Comparison of ENCODE assay signal across 9 cellular contexts in genomic region chr1:15341634-15342375, GRCh38.
DNase-seq lines count a peak whose midpoint lies in the region; ATAC-seq, FAIRE-seq and TF ChIP-seq lines count a peak whose summit lies in the region.
"Had no signal": no experiment of that assay in that cellular context is flagged by ENCODE, and none has a peak within 500 bp of the region (broad histone marks: within the 10 kb centered on the region; RNA-seq: fewer than 3 reads in every experiment).

No MANE protein-coding gene starts in this region.

- H3K4me2 ChIP-seq in HCT116 (ENCODE audit: low read length): peak overlapping the region; percentile 10

- H3K79me2 ChIP-seq in HCT116 (ENCODE audit: insufficient read depth, low read length): no peaks in the 10 kb centered on the region

- peaks cover 5% of the 10 kb centered on the region for H3K36me3 Mint-ChIP-seq in effector memory CD8-positive, alpha-beta T cell (ENCODE audit: insufficient read depth)

- no peak overlapping the region for H3K9ac ChIP-seq in HCT116 (ENCODE audit: low read length)

- H3K27ac Mint-ChIP-seq in effector memory CD8-positive, alpha-beta T cell: peak overlapping the region; percentile 90 to 94

- H3K9me3 ChIP-seq in HCT116 (ENCODE audit: control insufficient read depth in 1 of 2, insufficient read depth in 1 of 2, low read depth in 1 of 2, low read length in 2 of 2) (no peaks in the 10 kb centered on the region), small intestine (ENCODE audit: control insufficient read depth, low read depth) (no peaks in the 10 kb centered on the region)
- H3K9me3 ChIP-seq: right atrium auricular region had no signal

- no peak for TF ChIP-seq RAD21 in HCT116 (IDR thresholded peaks at IDR 0.05; ENCODE audit: low read depth)

- H2AFZ ChIP-seq in HCT116 (ENCODE audit: low read depth, low read length, poor library complexity, severe bottlenecking): no peak overlapping the region

- FAIRE-seq in small intestine (lab: Jason Lieb, UNC): no peak

- RAD21 ChIA-PET in HCT116 (lab: Charles Lee; ENCODE audit: low non-redundant PET in 1 of 2, low total read pairs in 2 of 2, uncharacterized antibody in 2 of 2, unreplicated experiment in 2 of 2): no interaction called here

- H3K9me3 Mint-ChIP-seq in effector memory CD8-positive, alpha-beta T cell: peaks cover 2 to 8% of the 10 kb centered on the region in 2 donors

- DNase-seq in HCT116 (ENCODE audit: low read depth, low spot score) (no peak), SIG-M5 (lab: John Stamatoyannopoulos, UW) (peak; percentile 36), small intestine (peak; percentile 55), omental fat pad (ENCODE audit: low spot score) (no peak), GM13977 (ENCODE audit: low spot score) (no peak), Right ventricle myocardium inferior (ENCODE audit: missing footprints) (no peak)
- DNase-seq in effector memory CD8-positive, alpha-beta T cell: peak in 1 of 3 experiments; percentile 27
- DNase-seq: NCI-H524 treated with DMSO at 0.1 percent for 48 hours had no signal

- H3K27ac ChIP-seq in HCT116 (ENCODE audit: low read depth, low read length): no peak overlapping the region
- no peak overlapping the region for H3K27ac ChIP-seq in small intestine (ENCODE audit: low read depth in 1 of 2, low read length in 1 of 2)
- H3K27ac ChIP-seq: right atrium auricular region had no signal

- H3K36me3 ChIP-seq in HCT116 (ENCODE audit: control insufficient read depth in 1 of 2, insufficient read depth in 2 of 2, low read length in 2 of 2): no peaks in the 10 kb centered on the region; a peak in 1 of 4 replicates
- H3K36me3 ChIP-seq in small intestine (ENCODE audit: control insufficient read depth in 2 of 2, insufficient read depth in 2 of 2, low read length in 2 of 2): no peaks in the 10 kb centered on the region
- H3K36me3 ChIP-seq: right atrium auricular region had no signal

- H3K27me3 ChIP-seq in HCT116 (ENCODE audit: insufficient read depth, low read length): no peaks in the 10 kb centered on the region
- no peaks in the 10 kb centered on the region for H3K27me3 ChIP-seq in small intestine (ENCODE audit: control insufficient read depth in 2 of 2, insufficient read depth in 2 of 2, low read length in 2 of 2)
- H3K27me3 ChIP-seq: right atrium auricular region had no signal

- TF ChIP-seq CTCF in HCT116 (IDR thresholded peaks at IDR 0.05 in 2 of 3, conservative IDR thresholded peaks at IDR 0.05 in 1 of 3; ENCODE audit: borderline replicate concordance in 1 of 3, insufficient read depth in 1 of 3, low read depth in 2 of 3, low read length in 2 of 3) (no peak), omental fat pad (IDR thresholded peaks at IDR 0.05) (no peak), GM13977 (IDR thresholded peaks at IDR 0.05; ENCODE audit: extremely low read depth, insufficient read depth, missing control alignments) (no peak)

- WGBS in small intestine, 3 donors: 56 to 63% (median 59%) methylated on average over 12 of the region's 12 CpGs

- no peaks in the 10 kb centered on the region for H4K20me1 ChIP-seq in HCT116 (ENCODE audit: insufficient read depth)

- H3K27me3 Mint-ChIP-seq in effector memory CD8-positive, alpha-beta T cell: no peaks in the 10 kb centered on the region

- BruUV-seq in HCT116 (replicated peaks; lab: Mats Ljungman, UMichigan): no TSS peak

- H3K4me1 Mint-ChIP-seq in effector memory CD8-positive, alpha-beta T cell (ENCODE audit: low read depth in 2 of 2): peaks cover 53 to 69% of the 10 kb centered on the region in 2 donors

- in situ Hi-C loops in GM13977 (cut with MboI; ENCODE audit: low pct_unique_long_range_greater_than_20kb, low sequenced_read_pairs, unreplicated experiment): no loop called here

- POLR2A ChIA-PET in HCT116 (lab: Charles Lee): no interaction called here

- CTCF ChIA-PET in HCT116 (lab: Charles Lee): interaction anchor here (1.3 kb wide), 1 partner anchor 18 kb away, joined by 4 read pairs; no protein-coding TSS in a partner anchor

- H3K4me1 ChIP-seq in HCT116 (ENCODE audit: control insufficient read depth in 1 of 2, insufficient read depth in 2 of 2, low read length in 2 of 2) (peaks cover 18 to 75% of the 10 kb centered on the region in 2 experiments), small intestine (ENCODE audit: control insufficient read depth in 2 of 2, insufficient read depth in 1 of 2, low read depth in 1 of 2, low read length in 1 of 2) (peaks cover 4 to 8% of the 10 kb centered on the region in 2 donors)

- ATAC-seq in HCT116: no peak
- peak; percentile 47 for ATAC-seq in effector memory CD8-positive, alpha-beta T cell (replicated peaks)
- ATAC-seq in omental fat pad (ENCODE audit: low FRiP score): no peak
- ATAC-seq in Right ventricle myocardium inferior: no peak

- intact Hi-C loops in HCT116 (cut with micrococcal nuclease) (no loop called here), Right ventricle myocardium inferior (cut with DNase I) (no loop called here)

- no peak for TF ChIP-seq POLR2A in HCT116 (IDR thresholded peaks at IDR 0.05; ENCODE audit: borderline replicate concordance, extremely low read depth, insufficient read depth, insufficient read length)

- H3K9me2 ChIP-seq in HCT116 (ENCODE audit: insufficient read depth): no peaks in the 10 kb centered on the region

- peak overlapping the region; percentile 62 to 82 for H3K4me3 Mint-ChIP-seq in effector memory CD8-positive, alpha-beta T cell

- H3K4me3 ChIP-seq in HCT116 (replicated peaks in 1 of 2; ENCODE audit: low read depth in 1 of 2, low read length in 2 of 2): no peak overlapping the region
- no peak overlapping the region for H3K4me3 ChIP-seq in small intestine (ENCODE audit: low read depth in 1 of 2, low read length in 2 of 2)
- H3K4me3 ChIP-seq: right atrium auricular region had no signal

TF ChIP-seq in HCT116, 20 proteins besides CTCF, POLR2A, EP300 and RAD21:
- TF ChIP-seq JUND (IDR thresholded peaks at IDR 0.05) (peak; percentile 36; the same call in 1 of the 2 replicates), CBX3 (IDR thresholded peaks at IDR 0.05; ENCODE audit: low read depth) (0 out of 2 replicates have a peak, but pooled peaks have one; percentile 12), ELF1 (IDR thresholded peaks at IDR 0.05; ENCODE audit: borderline replicate concordance, low read depth) (no peak), FOSL1 (IDR thresholded peaks at IDR 0.05; ENCODE audit: low read depth) (peak; percentile 47)
TF ChIP-seq in HCT116: peak in this region for 3.

Comparison
In these comparisons a context has a peak if more than half of its experiments do, and no peak if none do; other contexts are left out.
1. DNase-seq: peak in SIG-M5 (single experiment) and small intestine (single experiment); none in HCT116 (single experiment), omental fat pad (single experiment), GM13977 (single experiment) and Right ventricle myocardium inferior (single experiment).